ENCODE assay signal across 22 cellular contexts in the genomic region with DNA sequence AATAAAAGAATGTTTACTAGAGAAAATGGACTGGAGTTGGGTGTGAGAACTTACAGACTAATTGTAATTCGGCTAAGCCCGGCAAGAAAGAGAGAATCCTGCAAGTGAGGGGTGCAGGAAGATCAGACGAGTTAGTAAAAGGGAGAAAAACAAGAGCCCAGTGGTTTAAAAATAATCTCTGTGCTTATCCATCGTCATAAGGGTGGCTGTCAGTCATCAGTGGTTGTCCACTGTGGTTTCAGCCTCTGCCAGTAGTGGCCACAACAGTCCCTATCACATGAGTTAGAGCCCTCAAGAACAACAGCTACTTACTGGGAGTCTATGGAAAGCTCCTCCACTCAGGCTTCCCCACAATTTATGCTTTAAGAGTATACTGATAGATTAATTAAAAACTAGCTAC.
"Had no signal": no experiment of that assay in that cellular context is flagged by ENCODE, and none has a peak within 500 bp of the region (broad histone marks: within the 10 kb centered on the region; RNA-seq: fewer than 3 reads in every experiment).

No MANE protein-coding gene starts in this region.

- ATAC-seq: activated CD8-positive, alpha-beta T cell treated with anti-CD3 and anti-CD28 coated beads for 36 hours; esophagus mucosa; mucosa of descending colon; naive thymus-derived CD8-positive, alpha-beta T cell; stimulated activated naive CD8-positive, alpha-beta T cell treated with anti-CD3 and anti-CD28 coated beads, Interleukin-15, amount 100 ng/mL, for 72 hours had no signal

- H3K27ac Mint-ChIP-seq: activated CD4-positive, alpha-beta T cell treated with anti-CD3 and anti-CD28 coated beads, Interleukin-2, amount 10 ng/mL, durations not matched to agents 24 days and 14 days; activated CD8-positive, alpha-beta T cell treated with anti-CD3 and anti-CD28 coated beads for 36 hours; activated T-cell treated with anti-CD3 and anti-CD28 coated beads, Interleukin-2, amount 50 U/mL, for 24 hours; activated T-helper 2 cell treated with anti-CD3 and anti-CD28 coated beads, Interferon-gamma antibody, Interleukin-2, Interleukin-4, amounts not matched to agents 10 μg/mL and 5 μg/mL and 100 μg/mL, durations not matched to agents 14 hours and 24 hours and 36 hours; dendritic cell treated with granulocyte-macrophage colony-stimulating factor and Interleukin-4, amounts not matched to agents 40 ng/mL and 50 ng/mL, for 4 days; naive thymus-derived CD8-positive, alpha-beta T cell; stimulated activated naive CD8-positive, alpha-beta T cell treated with anti-CD3 and anti-CD28 coated beads, Interleukin-15, amount 100 ng/mL, for 72 hours had no signal

- DNase-seq: activated CD4-positive, alpha-beta T cell treated with anti-CD3 and anti-CD28 coated beads, Interleukin-2, amount 10 ng/mL, durations not matched to agents 24 days and 14 days; activated CD4-positive, CD25-positive, alpha-beta regulatory T cell; activated CD8-positive, alpha-beta T cell treated with anti-CD3 and anti-CD28 coated beads for 36 hours; activated naive CD4-positive, alpha-beta T cell treated with Interleukin-2 at 50 U/mL for 16 hours; activated T-cell treated with anti-CD3 and anti-CD28 coated beads, Interleukin-2, amount 50 U/mL, for 24 hours; effector CD8-positive, alpha-beta T cell; mesenchymal stem cell; mucosa of descending colon; naive thymus-derived CD8-positive, alpha-beta T cell; posterior cingulate gyrus; stimulated activated naive CD8-positive, alpha-beta T cell treated with anti-CD3 and anti-CD28 coated beads, Interleukin-15, amount 100 ng/mL, for 72 hours; SW 1271; T-helper 2 cell; transverse colon had no signal

- H3K27ac ChIP-seq: breast epithelium, neutrophil, skin epidermis, suprapubic skin, transverse colon, vagina had no signal

- H3K4me3 ChIP-seq: breast epithelium, mucosa of descending colon, skin epidermis, suprapubic skin, transverse colon, vagina had no signal

- H3K36me3 ChIP-seq: breast epithelium, neutrophil, suprapubic skin, transverse colon, vagina had no signal

- H3K4me1 Mint-ChIP-seq: activated CD4-positive, alpha-beta T cell treated with anti-CD3 and anti-CD28 coated beads, Interleukin-2, amount 10 ng/mL, durations not matched to agents 24 days and 14 days; stimulated activated naive CD8-positive, alpha-beta T cell treated with anti-CD3 and anti-CD28 coated beads, Interleukin-15, amount 100 ng/mL, for 72 hours had no signal

- H3K9me3 Mint-ChIP-seq: activated CD4-positive, alpha-beta T cell treated with anti-CD3 and anti-CD28 coated beads, Interleukin-2, amount 10 ng/mL, durations not matched to agents 24 days and 14 days; activated CD8-positive, alpha-beta T cell treated with anti-CD3 and anti-CD28 coated beads for 36 hours; activated T-cell treated with anti-CD3 and anti-CD28 coated beads, Interleukin-2, amount 50 U/mL, for 24 hours; activated T-helper 2 cell treated with anti-CD3 and anti-CD28 coated beads, Interferon-gamma antibody, Interleukin-2, Interleukin-4, amounts not matched to agents 10 μg/mL and 5 μg/mL and 100 μg/mL, durations not matched to agents 14 hours and 24 hours and 36 hours; dendritic cell treated with granulocyte-macrophage colony-stimulating factor and Interleukin-4, amounts not matched to agents 40 ng/mL and 50 ng/mL, for 4 days; stimulated activated naive CD8-positive, alpha-beta T cell treated with anti-CD3 and anti-CD28 coated beads, Interleukin-15, amount 100 ng/mL, for 72 hours had no signal

- H3K27me3 ChIP-seq: breast epithelium, neutrophil, suprapubic skin, transverse colon, vagina had no signal

- H3K9me3 ChIP-seq: breast epithelium, mucosa of descending colon, neutrophil, suprapubic skin, transverse colon, vagina had no signal

- H3K36me3 Mint-ChIP-seq: naive thymus-derived CD8-positive, alpha-beta T cell had no signal

- H3K4me3 Mint-ChIP-seq: activated CD4-positive, alpha-beta T cell treated with anti-CD3 and anti-CD28 coated beads, Interleukin-2, amount 10 ng/mL, durations not matched to agents 24 days and 14 days; activated CD8-positive, alpha-beta T cell treated with anti-CD3 and anti-CD28 coated beads for 36 hours; activated T-cell treated with anti-CD3 and anti-CD28 coated beads, Interleukin-2, amount 50 U/mL, for 24 hours; dendritic cell treated with granulocyte-macrophage colony-stimulating factor and Interleukin-4, amounts not matched to agents 40 ng/mL and 50 ng/mL, for 4 days; naive thymus-derived CD8-positive, alpha-beta T cell; stimulated activated naive CD8-positive, alpha-beta T cell treated with anti-CD3 and anti-CD28 coated beads, Interleukin-15, amount 100 ng/mL, for 72 hours had no signal
